In genomic region chr6:166627875-166628849, GRCh38 we compare ENCODE assay signal across 8 cellular contexts. TPM values are rescaled to one million over a fixed set of nuclear protein-coding genes. Genes with fewer than 3 reads are reported as not detected.
DNase-seq lines count a peak whose midpoint lies in the region; ATAC-seq and TF ChIP-seq lines count a peak whose summit lies in the region.

No MANE protein-coding gene starts in this region.

- peak; percentile 37 for ATAC-seq in GM21526 (IDR thresholded peaks at IDR 0.05; ENCODE audit: low FRiP score, unreplicated experiment)

- intact Hi-C loops in ovary (cut with DNase I), result no loop called here

- H3K9me3 ChIP-seq in HUES64 (ENCODE audit: insufficient read depth, low read depth, low read length) (no peaks in the 10 kb centered on the region), ovary (no peaks in the 10 kb centered on the region)

- peaks cover 15% of the 10 kb centered on the region for H3K4me1 Mint-ChIP-seq in glutamatergic neuron (ENCODE audit: low read depth, unreplicated experiment)

- peaks cover 12% of the 10 kb centered on the region for H3K27me3 Mint-ChIP-seq in glutamatergic neuron (ENCODE audit: unreplicated experiment)

- POLR2A ChIA-PET in RWPE1 (lab: Yijun Ruan, JAX; ENCODE audit: low non-redundant PET), result interaction anchor here (0.6 to 0.9 kb wide), 3 partner anchors 45 to 328 kb away, joined by 4 to 7 read pairs (median 4); partner anchors contain the start of gene RNASET2

- H3K27ac ChIP-seq in HUES64 (ENCODE audit: low read depth, low read length) (peak overlapping the region; percentile 92; the same call in 1 of the 2 replicates), RWPE1 (peak overlapping the region; percentile 94), ovary (peak overlapping the region in 1 of 2 donors; percentile 78), urinary bladder (ENCODE audit: low read depth) (peak overlapping the region; percentile 84)

- TF ChIP-seq POLR2A in ovary (IDR thresholded peaks at IDR 0.05), result no peak

- H3K27me3 ChIP-seq in HUES64 (ENCODE audit: insufficient read depth, low read length), result peaks cover 56% of the 10 kb centered on the region
- H3K27me3 ChIP-seq in ovary, result no peaks in the 10 kb centered on the region

- DNase-seq in D341Med (ENCODE audit: low spot score) (peak; percentile 73), RWPE1 (ENCODE audit: low spot score) (no peak), glutamatergic neuron (peak; percentile 90), ovary (peak; percentile 64 to 80 (median 74))
- peak; percentile 61 for DNase-seq in activated naive CD4-positive, alpha-beta T cell treated with Interleukin-2 at 50 U/mL for 16 hours

- no peak for TF ChIP-seq EP300 in ovary (IDR thresholded peaks at IDR 0.05)

- H3K4me3 ChIP-seq in HUES64 (ENCODE audit: low read length), result peak overlapping the region; percentile 71
- H3K4me3 ChIP-seq in ovary, result peak overlapping the region; percentile 53
- peak overlapping the region; percentile 61 for H3K4me3 ChIP-seq in urinary bladder (ENCODE audit: low read depth, low read length)

- H3K9ac ChIP-seq in HUES64 (ENCODE audit: low read depth, low read length), result peak overlapping the region; percentile 65

- TF ChIP-seq CTCF in RWPE1 (conservative IDR thresholded peaks at IDR 0.05; ENCODE audit: low read depth), result no peak
- TF ChIP-seq CTCF in glutamatergic neuron (IDR thresholded peaks at IDR 0.05; ENCODE audit: partially characterized antibody, unreplicated experiment), result no peak
- TF ChIP-seq CTCF in ovary (IDR thresholded peaks at IDR 0.05), result no peak

- peaks cover 26% of the 10 kb centered on the region for H3K4me1 ChIP-seq in HUES64 (ENCODE audit: insufficient read depth, low read length)
- H3K4me1 ChIP-seq in ovary (ENCODE audit: insufficient read depth), result peaks cover 11% of the 10 kb centered on the region
- H3K4me1 ChIP-seq in urinary bladder (ENCODE audit: insufficient read depth), result no peaks in the 10 kb centered on the region

- no peaks in the 10 kb centered on the region for H3K36me3 ChIP-seq in HUES64 (ENCODE audit: insufficient read depth, low read length)
- H3K36me3 ChIP-seq in ovary, result no peaks in the 10 kb centered on the region
- no peaks in the 10 kb centered on the region for H3K36me3 ChIP-seq in urinary bladder (ENCODE audit: insufficient read depth)

- WGBS in HUES64, result 2% methylated on average over 61 of the region's 62 CpGs
- 1 to 2% (median 1%) methylated on average over 62 of the region's 62 CpGs for WGBS in ovary, 3 donors
- 2% methylated on average over 62 of the region's 62 CpGs for WGBS in urinary bladder

- no peaks in the 10 kb centered on the region for H3K36me3 Mint-ChIP-seq in glutamatergic neuron (ENCODE audit: unreplicated experiment)

- H3K4me3 Mint-ChIP-seq in glutamatergic neuron (ENCODE audit: unreplicated experiment), result peak overlapping the region; percentile 91

- peaks cover 20% of the 10 kb centered on the region for H3K9me3 Mint-ChIP-seq in glutamatergic neuron (ENCODE audit: unreplicated experiment)

- peak overlapping the region; percentile 99 for H3K27ac Mint-ChIP-seq in glutamatergic neuron (ENCODE audit: unreplicated experiment)

- CTCF ChIA-PET in RWPE1 (lab: Yijun Ruan, JAX), result interaction anchor here (0.6 kb wide), 1 partner anchor 432 kb away, joined by 9 read pairs; no protein-coding TSS in a partner anchor

RNA-seq across cellular contexts. Expression of gene RPS6KA2, which starts 1.1 kb away (rescaled TPM):
- polyA plus RNA-seq in HUES64 (2013, experiment 1 of 2), result 7.9 TPM
- 8.2 TPM for polyA plus RNA-seq in HUES64 (2013, experiment 2 of 2)
- 109 TPM for total RNA-seq in glutamatergic neuron (ENCODE audit: unreplicated experiment)
- total RNA-seq in ovary, result 10 to 100 TPM; 25.2 to 75.5 (median 49.9) TPM
- polyA plus RNA-seq in ovary, result 10 to 100 TPM; 24.4 to 48.1 TPM
- 34.7 TPM for total RNA-seq in urinary bladder
- 67.0 TPM for polyA plus RNA-seq in urinary bladder

RNA-seq across cellular contexts. Expression of gene RAMACL, which starts 41.7 kb away (rescaled TPM):
- polyA plus RNA-seq in HUES64 (2013, experiment 1 of 2), result 0.25 TPM
- 0.25 TPM for polyA plus RNA-seq in HUES64 (2013, experiment 2 of 2)
- 9.5 TPM for total RNA-seq in glutamatergic neuron (ENCODE audit: unreplicated experiment)
- 1 to 10 TPM in 6 of 7 donors, under 1 TPM in 1; 0.91 to 6.4 (median 1.8) TPM for total RNA-seq in ovary
- under 1 TPM; 0.16 to 0.20 TPM for polyA plus RNA-seq in ovary
- total RNA-seq in urinary bladder, result 6.0 TPM
- 0.37 TPM for polyA plus RNA-seq in urinary bladder
